In the genomic region with DNA sequence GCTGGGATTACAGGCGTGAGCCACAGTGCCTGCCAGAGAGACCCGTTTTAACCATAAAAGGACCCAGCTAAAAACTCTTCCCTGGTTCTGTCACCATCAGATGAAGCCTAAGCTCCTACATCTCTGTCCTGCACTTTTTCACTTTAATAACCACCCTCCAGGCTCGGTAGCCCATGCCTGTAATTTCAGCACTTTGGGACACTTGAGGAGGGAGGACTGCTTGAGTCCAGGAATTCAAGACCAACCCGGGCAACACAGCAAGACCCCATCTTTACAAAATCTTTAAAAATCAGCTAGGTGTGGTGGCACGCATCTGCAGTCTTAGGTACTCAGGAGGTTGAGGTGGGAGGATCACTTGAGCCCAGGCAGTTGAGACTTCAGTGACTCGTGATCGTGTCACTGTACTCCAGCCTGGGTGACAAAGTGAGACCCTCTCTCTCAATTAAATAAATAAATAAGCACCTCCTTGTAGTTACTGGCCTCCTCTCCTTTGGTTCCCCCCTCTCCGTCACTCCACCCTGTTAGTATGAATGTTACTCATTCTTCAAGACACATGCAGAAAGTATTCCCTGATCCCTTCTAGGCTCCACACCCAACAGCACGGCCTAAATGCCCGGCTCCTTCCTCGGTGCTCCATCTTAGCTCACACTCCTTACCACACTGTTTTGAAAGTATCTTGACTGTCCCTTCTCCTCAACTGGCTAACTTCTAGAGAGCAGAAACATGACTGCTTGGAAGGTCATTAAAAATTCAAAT, we compare ENCODE assay signal across 8 cellular contexts. TPM values are rescaled to one million over a fixed set of nuclear protein-coding genes. Genes with fewer than 3 reads are reported as not detected.
DNase-seq lines count a peak whose midpoint lies in the region; ATAC-seq, FAIRE-seq and TF ChIP-seq lines count a peak whose summit lies in the region.
"Not testable (repeated sequence)": the region's sequence is repeated elsewhere in the genome, so short reads cannot be mapped to it uniquely, and the experiment has no call there.

No MANE protein-coding gene starts in this region.

- not testable (repeated sequence) for H3K27me3 ChIP-seq in MM.1S (replicated peaks; ENCODE audit: insufficient read depth, low read length); K562 (ENCODE audit: control insufficient read depth in 2 of 2, insufficient read depth in 2 of 2, low read length in 2 of 2); skeletal muscle satellite cell (ENCODE audit: control insufficient read depth, insufficient read depth, low read length)

- peak overlapping the region; percentile 30 for H3K27ac Mint-ChIP-seq in activated B cell treated with CpG ODN at 0.5 μM for 24 hours

- ATAC-seq in activated B cell treated with CpG ODN at 0.5 μM for 24 hours (ENCODE audit: low read depth); K562: not testable (repeated sequence)

- not testable (repeated sequence) for H3K27me3 Mint-ChIP-seq in activated B cell treated with CpG ODN at 0.5 μM for 24 hours

- H3K27ac ChIP-seq in MM.1S (ENCODE audit: low read length); K562 (ENCODE audit: extremely low read depth, low read depth, low read length); mesodermal cell (ENCODE audit: low read depth, low read length, severe bottlenecking): not testable (repeated sequence)

- not testable (repeated sequence) for H3K9me2 ChIP-seq in MM.1S (replicated peaks; ENCODE audit: insufficient read depth, low read length)

- POLR2A ChIA-PET in activated B cell treated with CpG ODN at 0.5 μM for 24 hours (lab: Charles Lee), result interaction anchor here (1.2 kb wide), 1 partner anchor 39 kb away, joined by 9 read pairs; a partner anchor contains a TSS
- POLR2A ChIA-PET in K562 (lab: Yijun Ruan, JAX), result interaction anchor here (0.6 to 1.0 kb wide), 5 partner anchors 8 to 106 kb away, joined by 3 read pairs; no protein-coding TSS in a partner anchor

- in situ Hi-C loops in ACHN (cut with HindIII; ENCODE audit: low pct_ligation_motif_present, low pct_unique_long_range_greater_than_20kb, low sequenced_read_pairs); K562 (cut with MboI): not testable (repeated sequence)

- H3K9me1 ChIP-seq in K562 (ENCODE audit: control insufficient read depth, insufficient read depth, low read length), result not testable (repeated sequence)

- BruUV-seq in K562 (replicated peaks; lab: Mats Ljungman, UMichigan), result TSS peak; percentile 38

- not testable (repeated sequence) for TF ChIP-seq RAD21 in K562 (CRISPR knock-in tag; conservative IDR thresholded peaks at IDR 0.05 in 1 of 2, IDR thresholded peaks at IDR 0.05 in 1 of 2)

- H4K20me1 ChIP-seq in MM.1S (ENCODE audit: insufficient read depth, low read length), result not testable (repeated sequence)
- peaks cover 15% of the 10 kb centered on the region for H4K20me1 ChIP-seq in K562 (replicated peaks; ENCODE audit: control insufficient read depth, insufficient read depth, low read length)

- H3F3A ChIP-seq in MM.1S (ENCODE audit: insufficient read depth, low read length), result not testable (repeated sequence)

- H2AFZ ChIP-seq in MM.1S (ENCODE audit: low read length); K562 (ENCODE audit: low read depth, low read length): not testable (repeated sequence)

- peaks cover 22% of the 10 kb centered on the region for H3K36me3 Mint-ChIP-seq in activated B cell treated with CpG ODN at 0.5 μM for 24 hours (ENCODE audit: low read depth)

- not testable (repeated sequence) for H3K36me3 ChIP-seq in MM.1S (replicated peaks; ENCODE audit: insufficient read depth, low read length); skeletal muscle satellite cell (ENCODE audit: insufficient read depth, low read length)
- H3K36me3 ChIP-seq in K562 (ENCODE audit: control insufficient read depth, insufficient read depth, low read length) (peaks cover 27% of the 10 kb centered on the region; the same call in 1 of the 3 replicates), mesodermal cell (ENCODE audit: control insufficient read depth, insufficient read depth, low read length) (peaks cover 10% of the 10 kb centered on the region)

- H3K4me1 ChIP-seq in MM.1S (ENCODE audit: low read length); mesodermal cell (ENCODE audit: control insufficient read depth, insufficient read depth, low read length, poor library complexity, severe bottlenecking): not testable (repeated sequence)
- H3K4me1 ChIP-seq in K562 (replicated peaks in 1 of 2; ENCODE audit: control insufficient read depth in 2 of 2, insufficient read depth in 2 of 2, low read length in 2 of 2) (peaks cover 16 to 22% of the 10 kb centered on the region in 2 experiments), skeletal muscle satellite cell (ENCODE audit: control insufficient read depth, insufficient read depth, low read length) (peaks cover 38% of the 10 kb centered on the region)

- not testable (repeated sequence) for FAIRE-seq in K562 (lab: Jason Lieb, UNC)

- not testable (repeated sequence) for TF ChIP-seq EP300 in K562 (IDR thresholded peaks at IDR 0.05; ENCODE audit: low read length)

- not testable (repeated sequence) for TF ChIP-seq CTCF in MM.1S (IDR thresholded peaks at IDR 0.05; ENCODE audit: low read length); activated B cell treated with CpG ODN at 0.5 μM for 24 hours (IDR thresholded peaks at IDR 0.05); K562 (IDR thresholded peaks at IDR 0.05 in 2 of 3, conservative IDR thresholded peaks at IDR 0.05 in 1 of 3; ENCODE audit: insufficient read depth in 2 of 3, low read depth in 1 of 3, low read length in 3 of 3)

- H3K4me1 Mint-ChIP-seq in activated B cell treated with CpG ODN at 0.5 μM for 24 hours, result peaks cover 61% of the 10 kb centered on the region

- H3K9me3 Mint-ChIP-seq in activated B cell treated with CpG ODN at 0.5 μM for 24 hours, result not testable (repeated sequence)

- H3K9ac ChIP-seq in MM.1S (ENCODE audit: low read length), result not testable (repeated sequence)
- H3K9ac ChIP-seq in K562 (ENCODE audit: insufficient read depth in 1 of 2, low read depth in 2 of 2, low read length in 2 of 2) (peak overlapping the region; percentile 21 to 77; a peak in 3 of 4 replicates), skeletal muscle satellite cell (ENCODE audit: low read depth, low read length) (peak overlapping the region; percentile 99)

- CTCF ChIA-PET in activated B cell treated with CpG ODN at 0.5 μM for 24 hours (lab: Charles Lee), result not testable (repeated sequence)
- CTCF ChIA-PET in K562 (lab: Yijun Ruan, JAX; ENCODE audit: low intra/inter-chr PET ratio), result interaction anchor here (0.6 kb wide), 1 partner anchor 547 kb away, joined by 9 read pairs; no protein-coding TSS in a partner anchor

- DNase-seq in ACHN, result peak; percentile 47
- peak; percentile 18 for DNase-seq in GM04504 (ENCODE audit: low read depth)
- not testable (repeated sequence) for DNase-seq in MM.1S, activated B cell treated with CpG ODN at 0.5 μM for 24 hours
- peak in 1 of 4 experiments; percentile 20 for DNase-seq in K562 (ENCODE audit: extremely low read depth in 1 of 4, low spot score in 3 of 4)
- peak; percentile 62 for DNase-seq in fibroblast of peridontal ligament (ENCODE audit: extremely low read depth)

- WGBS in K562 (ENCODE audit: insufficient coverage, low coverage, missing lambda C conversion rate), result 43% methylated on average over 11 of the region's 11 CpGs
- 78 to 79% methylated on average over 7 to 8 of the region's 11 CpGs for WGBS in mesodermal cell (ENCODE audit: insufficient coverage in 2 of 2), 2 experiments

- intact Hi-C loops in activated B cell treated with CpG ODN at 0.5 μM for 24 hours (cut with micrococcal nuclease), result loop anchor here (10.0 kb wide), 1 partner anchor 404 kb away; a partner anchor contains a TSS
- intact Hi-C loops in K562 (cut with micrococcal nuclease), result not testable (repeated sequence)

- H3K9me3 ChIP-seq in MM.1S (replicated peaks; ENCODE audit: insufficient read depth, low read length); K562 (replicated peaks; ENCODE audit: control insufficient read depth, insufficient read depth, low read depth, low read length); mesodermal cell (ENCODE audit: control insufficient read depth, low read length); skeletal muscle satellite cell (replicated peaks; ENCODE audit: low read length): not testable (repeated sequence)

- peak overlapping the region; percentile 24; the same call in 1 of the 2 replicates for H3K4me2 ChIP-seq in MM.1S (ENCODE audit: low read depth, low read length)
- peak overlapping the region; percentile 87 for H3K4me2 ChIP-seq in K562 (ENCODE audit: insufficient read depth, low read length)
- peak overlapping the region; percentile 83 for H3K4me2 ChIP-seq in skeletal muscle satellite cell (ENCODE audit: low read length)

- not testable (repeated sequence) for TF ChIP-seq POLR2A in K562 (conservative IDR thresholded peaks at IDR 0.05)

- peak overlapping the region; percentile 98 for H3K4me3 Mint-ChIP-seq in activated B cell treated with CpG ODN at 0.5 μM for 24 hours

- H3K79me2 ChIP-seq in MM.1S (ENCODE audit: low read length), result peaks cover 67% of the 10 kb centered on the region
- peaks cover 71% of the 10 kb centered on the region for H3K79me2 ChIP-seq in K562 (ENCODE audit: control insufficient read depth, insufficient read depth, low read length)

- H3K4me3 ChIP-seq in MM.1S (ENCODE audit: low read length), result 0 out of 2 replicates have a peak overlapping the region, but pooled peaks have one; percentile 100
- peak overlapping the region; percentile 82; the same call in 1 of the 2 replicates for H3K4me3 ChIP-seq in K562
- peak overlapping the region; percentile 96 for H3K4me3 ChIP-seq in mesodermal cell (ENCODE audit: extremely low read depth, insufficient read depth, low read length, poor library complexity, severe bottlenecking)
- H3K4me3 ChIP-seq in skeletal muscle satellite cell (ENCODE audit: low read length), result peak overlapping the region; percentile 98

RNA-seq across cellular contexts. Expression of a gene that starts 38.2 kb away (rescaled TPM):
- total RNA-seq in activated B cell treated with CpG ODN at 0.5 μM for 24 hours (12.8 and 13.2 TPM in 2 replicates), K562 (2014; rRNA removed) (5.0 and 10.3 TPM in 2 replicates), K562 (2014; rRNA removed; fragmentation: Illumina TruSeq; extraction: Trizol) (9.0 and 9.6 TPM in 2 replicates), K562 (2015; rRNA removed; fragmentation: Illumina TruSeq; extraction: Trizol) (7.6 and 8.2 TPM in 2 replicates), K562 (2021) (11.4 and 12.3 TPM in 2 replicates)
- 25.1 and 37.5 TPM in 2 replicates for total RNA-seq in K562 (2011; cell fraction: chromatin; rRNA removed; ENCODE audit: low replicate concordance)
- 22.6 and 24.3 TPM in 2 replicates for total RNA-seq in K562 (2011; cell fraction: nucleolus; rRNA removed)
- 26.7 and 37.0 TPM in 2 replicates for total RNA-seq in K562 (2011; cell fraction: nucleoplasm; rRNA removed)
- polyA plus RNA-seq in K562 (2011; rRNA removed) (23.6 and 26.0 TPM in 2 replicates), K562 (2014; fragmentation: Illumina TruSeq; extraction: Trizol) (10.6 and 11.8 TPM in 2 replicates), K562 (2014; fragmentation: Nextera tagmentation; extraction: Ambion mirVana) (1 to 10 TPM; 1.5 to 1.7 TPM), K562 (2014; rRNA removed) (10.1 and 11.7 TPM in 2 replicates)
- polyA plus RNA-seq in K562 (2011; cell fraction: cytosol; rRNA removed), result 25.6 and 33.4 TPM in 2 replicates
- polyA plus RNA-seq in K562 (2011; cell fraction: nucleus; rRNA removed), result 46.8 and 68.8 TPM in 2 replicates
- polyA plus RNA-seq in K562 (2012), result 7.9 and 17.0 TPM in 2 replicates
- polyA minus RNA-seq in K562 (2011; rRNA and poly(A)+ RNA removed), result 10.4 and 17.3 TPM in 2 replicates
- 7.6 and 9.8 TPM in 2 replicates for polyA minus RNA-seq in K562 (2011; cell fraction: cytosol; rRNA and poly(A)+ RNA removed)
- polyA minus RNA-seq in K562 (2011; cell fraction: nucleus; rRNA and poly(A)+ RNA removed), result 10.2 and 12.0 TPM in 2 replicates
- polyA plus RNA-seq in mesodermal cell (2013, experiment 1 of 2), result 9.1 TPM
- 8.4 TPM for polyA plus RNA-seq in mesodermal cell (2013, experiment 2 of 2)
- total RNA-seq in skeletal muscle satellite cell (2012; rRNA removed), result 5.1 and 7.6 TPM in 2 replicates

Comparison
In these comparisons a context has a peak if more than half of its experiments do, and no peak if none do; other contexts are left out.
1. H3K4me2 ChIP-seq: peak in every context shown above with its lines; median percentile 87 in K562; 83 in skeletal muscle satellite cell; 24 in MM.1S.